15 cellular contexts compared by ENCODE assay signal in the genomic region with DNA sequence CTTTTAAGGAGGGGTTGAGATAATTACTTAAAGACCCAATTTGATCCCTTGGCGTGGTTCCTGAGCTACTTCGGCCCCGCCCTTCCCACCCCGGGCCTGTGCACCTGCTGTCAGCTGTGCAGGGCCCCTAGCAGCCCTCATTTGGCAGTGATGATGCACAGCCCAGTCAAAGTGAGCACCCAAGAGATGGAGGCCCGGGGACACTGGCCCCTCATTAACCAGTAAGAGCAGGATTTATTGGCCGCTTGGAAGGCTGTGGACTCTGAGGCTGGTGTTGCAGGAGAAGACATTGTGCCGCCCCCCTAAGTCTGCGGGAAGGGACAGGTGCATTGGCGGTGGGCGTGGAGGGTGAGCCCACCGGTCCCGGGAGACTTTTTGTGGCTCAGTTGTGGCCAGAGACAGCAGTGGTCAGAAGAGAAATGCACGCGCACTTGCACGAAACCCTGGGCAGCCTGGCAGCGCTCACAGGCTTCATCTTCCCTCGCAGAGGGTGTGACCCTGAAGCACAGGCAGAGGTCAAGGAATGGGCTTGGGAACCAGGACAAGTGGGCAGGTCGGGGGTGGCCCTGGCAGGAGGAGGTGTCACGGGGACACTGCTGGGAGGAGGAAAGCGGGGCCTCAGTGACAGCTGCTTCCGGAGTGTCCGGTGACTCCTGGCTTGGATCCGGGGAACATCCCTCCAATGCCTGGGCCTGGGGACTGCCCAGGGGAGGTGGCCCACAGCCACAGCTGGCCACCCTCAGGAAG.
DNase-seq lines count a peak whose midpoint lies in the region; ATAC-seq, FAIRE-seq and TF ChIP-seq lines count a peak whose summit lies in the region.
"Had no signal": no experiment of that assay in that cellular context is flagged by ENCODE, and none has a peak within 500 bp of the region (broad histone marks: within the 10 kb centered on the region; RNA-seq: fewer than 3 reads in every experiment).

No MANE protein-coding gene starts in this region.

- H2BK12ac ChIP-seq in H1 (ENCODE audit: low read depth, low read length) = no peak overlapping the region

- no peak overlapping the region for H2BK15ac ChIP-seq in H1 (ENCODE audit: low read length)

- no peak overlapping the region for H3K9ac ChIP-seq in H1 (replicated peaks in 1 of 4; ENCODE audit: extremely low read depth in 1 of 4, low read depth in 3 of 4, low read length in 3 of 4)

- CTCF ChIA-PET in H1 (lab: Charles Lee; ENCODE audit: partially characterized antibody) = interaction anchor here (0.6 kb wide), 1 partner anchor 21 kb away, joined by 3 read pairs; no protein-coding TSS in a partner anchor

- H3K4ac ChIP-seq in H1 (replicated peaks; ENCODE audit: insufficient read length, low read depth, low read length) = no peak overlapping the region

- no peak overlapping the region for H2AFZ ChIP-seq in H1 (ENCODE audit: low read length)

- H3K4me3 Mint-ChIP-seq in stimulated activated naive CD8-positive, alpha-beta T cell treated with anti-CD3 and anti-CD28 coated beads, Interleukin-15, amount 100 ng/mL, for 72 hours = no peak overlapping the region
- no peak overlapping the region for H3K4me3 Mint-ChIP-seq in natural killer cell treated with Interleukin-12 subunit alpha and Interleukin-12 subunit beta and Interleukin-15 and Interleukin-18, amount 100 ng/mL, for 72 hours
- H3K4me3 Mint-ChIP-seq: CD4-positive, alpha-beta memory T cell had no signal

- H3K18ac ChIP-seq in H1 (ENCODE audit: extremely low read depth, low read length) = no peak overlapping the region

- H2BK20ac ChIP-seq in H1 (ENCODE audit: low read length) = no peak overlapping the region

- no peak overlapping the region for H2BK5ac ChIP-seq in H1 (ENCODE audit: low read depth, low read length)

- H3K9me3 ChIP-seq in H1 (ENCODE audit: insufficient read depth in 2 of 2, low read depth in 1 of 2, low read length in 1 of 2) (peaks cover 5 to 7% of the 10 kb centered on the region in 2 experiments; a peak in 1 of 4 replicates), gastrocnemius medialis (peaks cover 0 to 3% (median 0%) of the 10 kb centered on the region in 3 donors)

- H3K56ac ChIP-seq in H1 (replicated peaks; ENCODE audit: insufficient read length, low read depth, low read length) = no peak overlapping the region

- H3K27ac ChIP-seq in H1 (ENCODE audit: low read depth, low read length) (no peak overlapping the region), gastrocnemius medialis (peak overlapping the region in 3 of 4 donors; percentile 10 to 59 (median 36))
- H3K27ac ChIP-seq: SJSA1 had no signal

- TF ChIP-seq EP300 in H1 (IDR thresholded peaks at IDR 0.05; ENCODE audit: borderline replicate concordance in 1 of 2, low read depth in 2 of 2, low read length in 2 of 2) = no peak

- intact Hi-C loops in gastrocnemius medialis (cut with DNase I; ENCODE audit: low total_unique reads) = no loop called here

- 0 out of 2 replicates have a peak overlapping the region, but pooled peaks have one; percentile 35 for H4K8ac ChIP-seq in H1 (ENCODE audit: extremely low read depth, insufficient read depth, low read length)

- H3K4me3 ChIP-seq in NB4 (ENCODE audit: low read depth, low read length) (no peak overlapping the region), H1 (ENCODE audit: extremely low read depth in 1 of 4, insufficient read depth in 2 of 4, low read depth in 3 of 4, low read length in 4 of 4) (no peak overlapping the region), gastrocnemius medialis (no peak overlapping the region)
- H3K4me3 ChIP-seq: SJSA1 had no signal

- H3K4me1 Mint-ChIP-seq in stimulated activated naive CD8-positive, alpha-beta T cell treated with anti-CD3 and anti-CD28 coated beads, Interleukin-15, amount 100 ng/mL, for 72 hours = no peaks in the 10 kb centered on the region
- peaks cover 0 to 7% of the 10 kb centered on the region in 2 donors for H3K4me1 Mint-ChIP-seq in natural killer cell treated with Interleukin-12 subunit alpha and Interleukin-12 subunit beta and Interleukin-15 and Interleukin-18, amount 100 ng/mL, for 72 hours (ENCODE audit: low read depth in 2 of 2)
- H3K4me1 Mint-ChIP-seq: CD4-positive, alpha-beta memory T cell had no signal

- no peak for TF ChIP-seq CTCF in NB4 (IDR thresholded peaks at IDR 0.05; ENCODE audit: low read depth, low read length)
- no peak for TF ChIP-seq CTCF in H1 (IDR thresholded peaks at IDR 0.05; ENCODE audit: control extremely low read depth in 1 of 3, insufficient read depth in 1 of 3, low read depth in 1 of 3, low read length in 3 of 3)
- no peak for TF ChIP-seq CTCF in gastrocnemius medialis (IDR thresholded peaks at IDR 0.05 in 4 of 5, conservative IDR thresholded peaks at IDR 0.05 in 1 of 5)

- 90% methylated on average over 19 of the region's 23 CpGs; no CpG with 5 or more reads in 1 of the 2 experiments for WGBS in H1 (ENCODE audit: extremely low coverage in 1 of 2, insufficient coverage in 1 of 2, insufficient read length in 1 of 2, insufficient replicate concordance in 2 of 2, low coverage in 1 of 2, low lambda C conversion rate in 2 of 2, missing lambda C conversion rate in 1 of 2), 2 experiments

- H3K27ac Mint-ChIP-seq in stimulated activated naive CD8-positive, alpha-beta T cell treated with anti-CD3 and anti-CD28 coated beads, Interleukin-15, amount 100 ng/mL, for 72 hours = no peak overlapping the region
- H3K27ac Mint-ChIP-seq in natural killer cell treated with Interleukin-12 subunit alpha and Interleukin-12 subunit beta and Interleukin-15 and Interleukin-18, amount 100 ng/mL, for 72 hours = no peak overlapping the region
- H3K27ac Mint-ChIP-seq: CD4-positive, alpha-beta memory T cell had no signal

- ATAC-seq in gastrocnemius medialis (peak; percentile 63 to 79), GM21529 (IDR thresholded peaks at IDR 0.05; ENCODE audit: unreplicated experiment) (no peak)
- ATAC-seq in stimulated activated naive CD8-positive, alpha-beta T cell treated with anti-CD3 and anti-CD28 coated beads, Interleukin-15, amount 100 ng/mL, for 72 hours = no peak
- no peak for ATAC-seq in natural killer cell treated with Interleukin-12 subunit alpha and Interleukin-12 subunit beta and Interleukin-15 and Interleukin-18, amount 100 ng/mL, for 72 hours

- H3K4me2 ChIP-seq in H1 (ENCODE audit: insufficient read depth in 1 of 2, low read depth in 2 of 2, low read length in 2 of 2) = no peak overlapping the region

- no peaks in the 10 kb centered on the region for H3K36me3 ChIP-seq in H1 (ENCODE audit: control insufficient read depth in 2 of 4, insufficient read depth in 4 of 4, low read length in 3 of 4)
- H3K36me3 ChIP-seq in gastrocnemius medialis = no peaks in the 10 kb centered on the region
- H3K36me3 ChIP-seq: SJSA1 had no signal

- H3K23me2 ChIP-seq in H1 (ENCODE audit: low read depth, low read length) = no peaks in the 10 kb centered on the region

- H3K36me3 Mint-ChIP-seq in natural killer cell treated with Interleukin-12 subunit alpha and Interleukin-12 subunit beta and Interleukin-15 and Interleukin-18, amount 100 ng/mL, for 72 hours = peaks cover 6% of the 10 kb centered on the region

- H3K79me2 ChIP-seq in H1 (ENCODE audit: control insufficient read depth in 1 of 2, insufficient read depth in 2 of 2, low read length in 2 of 2) = no peaks in the 10 kb centered on the region

- H3K23ac ChIP-seq in H1 (ENCODE audit: insufficient read length) = no peak overlapping the region

- H4K20me1 ChIP-seq in H1 (replicated peaks in 1 of 2; ENCODE audit: control insufficient read depth in 1 of 2, insufficient read depth in 2 of 2, low read length in 2 of 2) = no peaks in the 10 kb centered on the region

- DNase-seq in NCI-H748 (lab: John Stamatoyannopoulos, UW; ENCODE audit: unreplicated experiment) (peak; percentile 81), NCI-H748 treated with DMSO at 0.1 percent for 48 hours (lab: John Stamatoyannopoulos, UW) (no peak), NB4 (ENCODE audit: low read depth) (peak; percentile 27), H1 (ENCODE audit: low read depth in 1 of 2, low spot score in 2 of 2) (no peak), gastrocnemius medialis (peak; percentile 46 to 81)
- no peak for DNase-seq in stimulated activated naive CD8-positive, alpha-beta T cell treated with anti-CD3 and anti-CD28 coated beads, Interleukin-15, amount 100 ng/mL, for 72 hours
- no peak for DNase-seq in natural killer cell treated with Interleukin-12 subunit alpha and Interleukin-12 subunit beta and Interleukin-15 and Interleukin-18, amount 100 ng/mL, for 72 hours (ENCODE audit: low spot score)
- DNase-seq: AML-193, HCEC 1CT, Karpas-422, SW 1271 had no signal

- H2AK5ac ChIP-seq in H1 (ENCODE audit: low read depth, low read length) = no peak overlapping the region

- peaks cover 6 to 10% of the 10 kb centered on the region in 2 donors for H3K9me3 Mint-ChIP-seq in stimulated activated naive CD8-positive, alpha-beta T cell treated with anti-CD3 and anti-CD28 coated beads, Interleukin-15, amount 100 ng/mL, for 72 hours
- H3K9me3 Mint-ChIP-seq in natural killer cell treated with Interleukin-12 subunit alpha and Interleukin-12 subunit beta and Interleukin-15 and Interleukin-18, amount 100 ng/mL, for 72 hours = peaks cover 4% of the 10 kb centered on the region

- H4K5ac ChIP-seq in H1 (ENCODE audit: insufficient read length, low read depth, low read length) = no peak overlapping the region

- no peaks in the 10 kb centered on the region for H3K27me3 ChIP-seq in H1 (replicated peaks in 1 of 4; ENCODE audit: control insufficient read depth in 3 of 4, extremely low read depth in 1 of 4, insufficient read depth in 3 of 4, low read length in 3 of 4)
- no peaks in the 10 kb centered on the region for H3K27me3 ChIP-seq in gastrocnemius medialis
- H3K27me3 ChIP-seq: SJSA1 had no signal

- no peak for FAIRE-seq in H1 (lab: Jason Lieb, UNC)
- FAIRE-seq: D721Med had no signal

- no peak for TF ChIP-seq POLR2A in NB4 (IDR thresholded peaks at IDR 0.05; ENCODE audit: extremely low read depth, insufficient read length)
- TF ChIP-seq POLR2A in H1 (IDR thresholded peaks at IDR 0.05; ENCODE audit: control extremely low read depth in 1 of 2, low read depth in 2 of 2, low read length in 2 of 2) = no peak
- no peak for TF ChIP-seq POLR2A in gastrocnemius medialis (IDR thresholded peaks at IDR 0.05)

- H3K4me1 ChIP-seq in H1 (replicated peaks in 1 of 4; ENCODE audit: control insufficient read depth in 3 of 4, insufficient read depth in 4 of 4, low read length in 3 of 4) (peaks cover 0 to 2% (median 0%) of the 10 kb centered on the region in 4 experiments; a peak in 1 of 7 replicates), gastrocnemius medialis (peaks cover 4 to 10% of the 10 kb centered on the region in 2 donors)
- H3K4me1 ChIP-seq: SJSA1 had no signal

- TF ChIP-seq RAD21 in H1 (IDR thresholded peaks at IDR 0.05 in 1 of 2, conservative IDR thresholded peaks at IDR 0.05 in 1 of 2; ENCODE audit: low read depth in 2 of 2, low read length in 2 of 2) = no peak

- H3K27me3 Mint-ChIP-seq in stimulated activated naive CD8-positive, alpha-beta T cell treated with anti-CD3 and anti-CD28 coated beads, Interleukin-15, amount 100 ng/mL, for 72 hours = no peaks in the 10 kb centered on the region
- H3K27me3 Mint-ChIP-seq in natural killer cell treated with Interleukin-12 subunit alpha and Interleukin-12 subunit beta and Interleukin-15 and Interleukin-18, amount 100 ng/mL, for 72 hours = peaks cover 0 to 9% of the 10 kb centered on the region in 2 donors
- H3K27me3 Mint-ChIP-seq: CD4-positive, alpha-beta memory T cell had no signal

- no peaks in the 10 kb centered on the region for H3K79me1 ChIP-seq in H1 (ENCODE audit: low read depth, low read length)

- POLR2A ChIA-PET in H1 (lab: Charles Lee; ENCODE audit: partially characterized antibody) = no interaction called here

- in situ Hi-C loops in gastrocnemius medialis (cut with MboI; ENCODE audit: low sequenced_read_pairs in 4 of 4) = no loop called here

- no peak overlapping the region for H4K91ac ChIP-seq in H1 (replicated peaks; ENCODE audit: insufficient read length, low read length)

- H3K14ac ChIP-seq in H1 (ENCODE audit: insufficient read length) = no peak overlapping the region

- H2BK120ac ChIP-seq in H1 (replicated peaks; ENCODE audit: low read depth, low read length) = no peak overlapping the region

Comparison
In these comparisons a context has a peak if more than half of its experiments do, and no peak if none do; other contexts are left out.
1. DNase-seq: peak in NCI-H748 (single experiment), NB4 (single experiment) and gastrocnemius medialis (2 of 2); none in NCI-H748 treated with DMSO at 0.1 percent for 48 hours (single experiment), H1 (0 of 2), stimulated activated naive CD8-positive, alpha-beta T cell treated with anti-CD3 and anti-CD28 coated beads, Interleukin-15, amount 100 ng/mL, for 72 hours (0 of 2) and natural killer cell treated with Interleukin-12 subunit alpha and Interleukin-12 subunit beta and Interleukin-15 and Interleukin-18, amount 100 ng/mL, for 72 hours (single experiment).
2. ATAC-seq: peak in gastrocnemius medialis (2 of 2); none in GM21529 (single experiment), stimulated activated naive CD8-positive, alpha-beta T cell treated with anti-CD3 and anti-CD28 coated beads, Interleukin-15, amount 100 ng/mL, for 72 hours (single experiment) and natural killer cell treated with Interleukin-12 subunit alpha and Interleukin-12 subunit beta and Interleukin-15 and Interleukin-18, amount 100 ng/mL, for 72 hours (0 of 2).